ENCODE assay signal across 12 cellular contexts in the genomic region with DNA sequence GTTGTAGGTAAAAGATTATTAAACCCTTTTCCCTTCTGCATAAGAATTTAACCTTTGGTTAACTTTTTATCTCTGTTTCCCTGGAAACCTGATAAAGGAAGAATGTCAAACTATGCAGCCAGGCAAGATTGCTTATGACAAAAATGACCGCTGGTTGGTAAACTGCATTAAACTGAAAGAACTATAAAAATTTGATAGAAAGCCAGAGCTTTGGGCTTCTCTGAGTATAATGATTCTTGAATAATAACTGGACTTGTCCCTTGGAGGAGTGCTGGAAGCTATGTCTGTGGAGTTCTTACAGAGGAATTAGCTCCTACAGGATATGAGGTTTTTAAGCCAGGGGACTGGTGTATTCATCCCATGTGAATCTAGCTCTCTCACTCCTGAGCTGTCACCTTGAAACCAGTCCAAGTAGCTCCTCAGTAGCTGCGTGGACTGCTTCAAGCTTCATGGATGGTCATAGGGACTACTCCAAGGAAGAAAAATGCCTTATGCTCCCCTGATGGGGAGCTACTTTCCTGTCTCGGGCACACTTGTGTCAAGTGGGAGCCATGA. TPM values are rescaled to one million over a fixed set of nuclear protein-coding genes. Genes with fewer than 3 reads are reported as not detected.
DNase-seq lines count a peak whose midpoint lies in the region; ATAC-seq and TF ChIP-seq lines count a peak whose summit lies in the region.
"Had no signal": no experiment of that assay in that cellular context is flagged by ENCODE, and none has a peak within 500 bp of the region (broad histone marks: within the 10 kb centered on the region; RNA-seq: fewer than 3 reads in every experiment).

No MANE protein-coding gene starts in this region.

- H3K4me3 ChIP-seq in IMR-90 (ENCODE audit: insufficient read depth, low read depth, low read length) (no peak overlapping the region), choroid plexus epithelial cell (ENCODE audit: low read depth, low read length) (no peak overlapping the region), liver (ENCODE audit: low read depth in 1 of 3, low read length in 3 of 3) (no peak overlapping the region), upper lobe of right lung (no peak overlapping the region), dorsolateral prefrontal cortex (no peak overlapping the region)
- H3K4me3 ChIP-seq: SJSA1 had no signal

- WGBS in IMR-90 (ENCODE audit: extremely low coverage in 2 of 2, insufficient read length in 1 of 2), 2 experiments: 60% methylated on average over 1 of the region's 3 CpGs; no CpG with 5 or more reads in 1 of the 2 experiments
- WGBS in liver: 41% methylated on average over 3 of the region's 3 CpGs

- H3K4me2 ChIP-seq in IMR-90 (ENCODE audit: low read depth, low read length): peak overlapping the region; percentile 0; the same call in 1 of the 2 replicates

- H3K18ac ChIP-seq in IMR-90 (ENCODE audit: low read depth, low read length): peak overlapping the region; percentile 8

- H3K4ac ChIP-seq in IMR-90 (ENCODE audit: low read depth, low read length): peak overlapping the region; percentile 61

- no peaks in the 10 kb centered on the region for H3K9me3 ChIP-seq in IMR-90 (ENCODE audit: control insufficient read depth, insufficient read depth, low read length)
- no peaks in the 10 kb centered on the region for H3K9me3 ChIP-seq in liver (ENCODE audit: control insufficient read depth in 4 of 4, low read length in 3 of 4)
- H3K9me3 ChIP-seq in upper lobe of right lung: no peaks in the 10 kb centered on the region
- H3K9me3 ChIP-seq: SJSA1 had no signal

- peak; percentile 89 for DNase-seq in IMR-90
- DNase-seq in choroid plexus epithelial cell (ENCODE audit: low read depth): peak; percentile 72
- DNase-seq in upper lobe of right lung: no peak
- no peak for DNase-seq in NCI-H82 (lab: John Stamatoyannopoulos, UW)
- DNase-seq in dorsolateral prefrontal cortex: no peak
- no peak for DNase-seq in activated T-cell treated with anti-CD3 and anti-CD28 coated beads, Interleukin-2, amount 50 U/mL, for 1 hour
- DNase-seq: activated T-cell treated with anti-CD3 and anti-CD28 coated beads, Interleukin-2, amount 50 U/mL, for 4 hours; posterior cingulate gyrus; stimulated activated CD4-positive, alpha-beta T cell treated with anti-CD3 and anti-CD28 coated beads, Interleukin-4, amount 100 ng/mL, for 4 hours; stimulated activated naive CD8-positive, alpha-beta T cell treated with anti-CD3 and anti-CD28 coated beads, Interleukin-15, amount 100 ng/mL, for 72 hours had no signal

- CTCF ChIA-PET in IMR-90 (lab: Yijun Ruan, JAX): interaction anchor here (0.6 kb wide), 1 partner anchor 11 kb away, joined by 3 read pairs; no protein-coding TSS in a partner anchor

- peak overlapping the region; percentile 24 for H2AFZ ChIP-seq in IMR-90 (replicated peaks; ENCODE audit: low read length, poor library complexity)

- ATAC-seq in IMR-90 (ENCODE audit: low read depth) (peak; percentile 73), upper lobe of right lung (peak; percentile 37)
- ATAC-seq: activated T-cell treated with anti-CD3 and anti-CD28 coated beads, Interleukin-2, amount 50 U/mL, for 4 hours; stimulated activated naive CD8-positive, alpha-beta T cell treated with anti-CD3 and anti-CD28 coated beads, Interleukin-15, amount 100 ng/mL, for 72 hours had no signal

- no TSS peak for BruUV-seq in IMR-90 (replicated peaks; lab: Mats Ljungman, UMichigan)

- peak overlapping the region; percentile 50; the same call in 1 of the 2 replicates for H3K9ac ChIP-seq in IMR-90 (ENCODE audit: low read depth, low read length)
- peak overlapping the region in 1 of 2 donors; percentile 36 for H3K9ac ChIP-seq in liver (ENCODE audit: low read depth in 1 of 2, low read length in 2 of 2)

- 0 out of 2 replicates have a peak overlapping the region, but pooled peaks have one; percentile 30 for H3K14ac ChIP-seq in IMR-90 (replicated peaks; ENCODE audit: low read depth, low read length)

- peak overlapping the region; percentile 30 for H2BK120ac ChIP-seq in IMR-90 (ENCODE audit: low read depth, low read length)

- intact Hi-C loops in IMR-90 (cut with micrococcal nuclease) (loop anchor here (5.0 kb wide), 2 partner anchors 43 to 192 kb away; no protein-coding TSS in a partner anchor), upper lobe of right lung (cut with DNase I) (no loop called here), dorsolateral prefrontal cortex (cut with DNase I) (loop anchor here in 1 of 2 donors (5.0 kb wide), 1 partner anchor 47 kb away; no protein-coding TSS in a partner anchor)

- no peak overlapping the region for H2BK15ac ChIP-seq in IMR-90 (ENCODE audit: low read depth, low read length)

- POLR2A ChIA-PET in IMR-90 (lab: Charles Lee; ENCODE audit: unreplicated experiment): no interaction called here

- H2BK20ac ChIP-seq in IMR-90 (ENCODE audit: low read depth, low read length): peak overlapping the region; percentile 53; the same call in 1 of the 2 replicates

- H3K56ac ChIP-seq in IMR-90 (ENCODE audit: extremely low read depth, insufficient read depth, low read length): 0 out of 2 replicates have a peak overlapping the region, but pooled peaks have one; percentile 26

- H3K27me3 ChIP-seq in IMR-90 (ENCODE audit: control insufficient read depth, insufficient read depth, low read length) (no peaks in the 10 kb centered on the region), liver (ENCODE audit: control insufficient read depth in 4 of 4, insufficient read depth in 4 of 4, low read length in 3 of 4) (no peaks in the 10 kb centered on the region), upper lobe of right lung (no peaks in the 10 kb centered on the region), dorsolateral prefrontal cortex (no peaks in the 10 kb centered on the region)
- H3K27me3 ChIP-seq: SJSA1 had no signal

- peak overlapping the region; percentile 53; the same call in 1 of the 2 replicates for H4K91ac ChIP-seq in IMR-90 (ENCODE audit: insufficient read depth, low read depth, low read length)

- H3K27ac ChIP-seq in IMR-90 (ENCODE audit: insufficient read depth, low read length) (peak overlapping the region; percentile 63; the same call in 1 of the 2 replicates), liver (ENCODE audit: low read depth in 1 of 2, low read length in 2 of 2) (no peak overlapping the region), upper lobe of right lung (no peak overlapping the region), dorsolateral prefrontal cortex (no peak overlapping the region)
- H3K27ac ChIP-seq: SJSA1 had no signal

- peaks cover 2% of the 10 kb centered on the region for H3K9me1 ChIP-seq in IMR-90 (ENCODE audit: insufficient read depth, low read length)

- H2AK9ac ChIP-seq in IMR-90 (replicated peaks; ENCODE audit: low read depth, low read length, poor library complexity): no peak overlapping the region

- H3K23ac ChIP-seq in IMR-90 (ENCODE audit: low read depth, low read length): 0 out of 2 replicates have a peak overlapping the region, but pooled peaks have one; percentile 37

- H2BK5ac ChIP-seq in IMR-90 (ENCODE audit: low read depth, low read length, poor library complexity, severe bottlenecking): peak overlapping the region; percentile 28

- dilution Hi-C loops in IMR-90 (cut with HindIII; ENCODE audit: low sequenced_read_pairs, unreplicated experiment): no loop called here

- no peak for TF ChIP-seq POLR2A in IMR-90 (IDR thresholded peaks at IDR 0.05; ENCODE audit: low read depth, low read length)

- peak overlapping the region; percentile 9; the same call in 1 of the 2 replicates for H4K5ac ChIP-seq in IMR-90 (ENCODE audit: low read depth, low read length)

- TF ChIP-seq RAD21 in IMR-90 (IDR thresholded peaks at IDR 0.05; ENCODE audit: low read length) (no peak), liver (IDR thresholded peaks at IDR 0.05) (no peak)

- H2AK5ac ChIP-seq in IMR-90 (ENCODE audit: low read depth, low read length): peak overlapping the region; percentile 35; the same call in 1 of the 2 replicates

- H4K8ac ChIP-seq in IMR-90 (ENCODE audit: low read depth in 2 of 2, low read length in 2 of 2): 0 out of 4 replicates have a peak overlapping the region, but pooled peaks of 1 of the 2 experiments have one; percentile 15

- TF ChIP-seq CTCF in IMR-90 (conservative IDR thresholded peaks at IDR 0.05; ENCODE audit: low read depth, low read length) (no peak), choroid plexus epithelial cell (conservative IDR thresholded peaks at IDR 0.05; ENCODE audit: low read depth, low read length) (no peak), liver (IDR thresholded peaks at IDR 0.05; ENCODE audit: low read depth, low read length, missing input control) (no peak), upper lobe of right lung (IDR thresholded peaks at IDR 0.05) (no peak), dorsolateral prefrontal cortex (IDR thresholded peaks at IDR 0.05 in 54 of 56, conservative IDR thresholded peaks at IDR 0.05 in 2 of 56; ENCODE audit: low read depth in 1 of 56, partially characterized antibody in 56 of 56) (no peak)

- peaks cover 14% of the 10 kb centered on the region for H3K4me1 ChIP-seq in IMR-90 (ENCODE audit: control insufficient read depth, insufficient read depth, low read length)
- peaks cover 6 to 15% (median 9%) of the 10 kb centered on the region in 4 donors for H3K4me1 ChIP-seq in liver (ENCODE audit: control insufficient read depth in 4 of 4, insufficient read depth in 4 of 4, low read length in 3 of 4)
- H3K4me1 ChIP-seq in upper lobe of right lung: peaks cover 6% of the 10 kb centered on the region
- H3K4me1 ChIP-seq: SJSA1 had no signal

- in situ Hi-C loops in IMR-90 (cut with MboI; ENCODE audit: low sequenced_read_pairs): no loop called here

- H4K20me1 ChIP-seq in IMR-90 (ENCODE audit: insufficient read depth, low read length): no peaks in the 10 kb centered on the region

- H3K79me1 ChIP-seq in IMR-90 (ENCODE audit: low read depth in 1 of 2, low read length in 2 of 2): no peaks in the 10 kb centered on the region

- no peaks in the 10 kb centered on the region; the same call in 1 of the 2 replicates for H3K36me3 ChIP-seq in IMR-90 (ENCODE audit: control insufficient read depth, insufficient read depth, low read length)
- H3K36me3 ChIP-seq in liver (ENCODE audit: control insufficient read depth in 4 of 4, insufficient read depth in 3 of 4, low read depth in 1 of 4, low read length in 3 of 4): no peaks in the 10 kb centered on the region
- no peaks in the 10 kb centered on the region for H3K36me3 ChIP-seq in upper lobe of right lung
- H3K36me3 ChIP-seq: SJSA1 had no signal

TF ChIP-seq in IMR-90, 13 proteins besides CTCF, POLR2A, EP300 and RAD21 (continues in another document):
- no peak for TF ChIP-seq MAFK (IDR thresholded peaks at IDR 0.05; ENCODE audit: low read depth, low read length)
- TF ChIP-seq SMC3 (IDR thresholded peaks at IDR 0.05; ENCODE audit: low read depth, low read length): no peak

TF ChIP-seq in liver, 16 proteins besides CTCF, POLR2A, EP300 and RAD21 (continues in another document):
- TF ChIP-seq NR2F2 (IDR thresholded peaks at IDR 0.05): no peak
- peak; percentile 18 for TF ChIP-seq YY1 (IDR thresholded peaks at IDR 0.05)

RNA-seq across cellular contexts. Expression of a gene that starts 52.0 kb away (rescaled TPM):
- 0.18 and 0.28 TPM in 2 replicates for total RNA-seq in IMR-90 (2012; rRNA removed)
- polyA plus RNA-seq in IMR-90 (2012; rRNA removed): 0.26 and 0.31 TPM in 2 replicates
- 0.04 and 0.23 TPM in 2 replicates for polyA plus RNA-seq in IMR-90 (2012; cell fraction: cytosol; rRNA removed)
- polyA plus RNA-seq in IMR-90 (2012; cell fraction: nucleus; rRNA removed; ENCODE audit: low replicate concordance): 0.20 and 0.41 TPM in 2 replicates
- under 1 TPM; 0.19 to 0.75 TPM for total RNA-seq in liver
- polyA plus RNA-seq in liver: 1 to 10 TPM in 1 of 2 donors, under 1 TPM in 1; 0.46 to 1.0 TPM
- 2.2 TPM for total RNA-seq in upper lobe of right lung
- total RNA-seq in dorsolateral prefrontal cortex: 10 to 100 TPM in 103 of 120 experiments, 1 to 10 TPM in 17; 4.6 to 31.0 (median 16.9) TPM

Comparison
In these comparisons a context has a peak if more than half of its experiments do, and no peak if none do; other contexts are left out.
1. DNase-seq: peak in IMR-90 (single experiment) and choroid plexus epithelial cell (single experiment); none in upper lobe of right lung (single experiment), NCI-H82 (single experiment), dorsolateral prefrontal cortex (0 of 10) and activated T-cell treated with anti-CD3 and anti-CD28 coated beads, Interleukin-2, amount 50 U/mL, for 1 hour (single experiment).